Comparison of ENCODE assay signal across 9 cellular contexts in genomic region chr3:15319575-15319974, GRCh38. TPM values are rescaled to one million over a fixed set of nuclear protein-coding genes. Genes with fewer than 3 reads are reported as not detected.
DNase-seq lines count a peak whose midpoint lies in the region; ATAC-seq lines count a peak whose summit lies in the region.
"Had no signal": no experiment of that assay in that cellular context is flagged by ENCODE, and none has a peak within 500 bp of the region (broad histone marks: within the 10 kb centered on the region; RNA-seq: fewer than 3 reads in every experiment).

No MANE protein-coding gene starts in this region.

- no peaks in the 10 kb centered on the region for H3K9me3 Mint-ChIP-seq in IgD-negative memory B cell
- no peaks in the 10 kb centered on the region for H3K9me3 Mint-ChIP-seq in activated naive CD8-positive, alpha-beta T cell treated with anti-CD3 and anti-CD28 coated beads, Interleukin-2, amount 50 U/mL, for 24 hours
- H3K9me3 Mint-ChIP-seq in stimulated activated effector memory CD8-positive, alpha-beta T cell treated with anti-CD3 and anti-CD28 coated beads, Interleukin-12 subunit alpha, Interleukin-12 subunit beta, amount 100 ng/mL, for 72 hours, result no peaks in the 10 kb centered on the region
- H3K9me3 Mint-ChIP-seq in activated T-helper 1 cell treated with anti-CD3 and anti-CD28 coated beads, Interleukin-12 subunit alpha, Interleukin-12 subunit beta, Interleukin-2, Interleukin-4 antibody, amounts not matched to agents 30 ng/mL and 10 ng/mL and 1 ng/mL, durations not matched to agents 14 hours and 24 hours and 36 hours, result no peaks in the 10 kb centered on the region

- ATAC-seq in activated naive CD8-positive, alpha-beta T cell treated with anti-CD3 and anti-CD28 coated beads, Interleukin-2, amount 50 U/mL, for 24 hours, result peak; percentile 44
- ATAC-seq in left ventricle myocardium superior (peak; percentile 80), GM18909 (IDR thresholded peaks at IDR 0.05; ENCODE audit: poor library complexity, unreplicated experiment) (no peak), HG02759 (IDR thresholded peaks at IDR 0.05; ENCODE audit: unreplicated experiment) (no peak)
- ATAC-seq in stimulated activated effector memory CD8-positive, alpha-beta T cell treated with anti-CD3 and anti-CD28 coated beads, Interleukin-12 subunit alpha, Interleukin-12 subunit beta, amount 100 ng/mL, for 72 hours, result peak; percentile 33

- intact Hi-C loops in left ventricle myocardium superior (cut with micrococcal nuclease), result no loop called here
- intact Hi-C loops in activated T-helper 1 cell treated with anti-CD3 and anti-CD28 coated beads, Interleukin-12 subunit alpha, Interleukin-12 subunit beta, Interleukin-2, Interleukin-4 antibody, amounts not matched to agents 30 ng/mL and 10 ng/mL and 1 ng/mL, durations not matched to agents 14 hours and 24 hours and 36 hours (cut with micrococcal nuclease), result no loop called here

- no peaks in the 10 kb centered on the region for H3K27me3 Mint-ChIP-seq in IgD-negative memory B cell
- peaks cover 2% of the 10 kb centered on the region for H3K27me3 Mint-ChIP-seq in activated naive CD8-positive, alpha-beta T cell treated with anti-CD3 and anti-CD28 coated beads, Interleukin-2, amount 50 U/mL, for 24 hours
- no peaks in the 10 kb centered on the region for H3K27me3 Mint-ChIP-seq in activated T-helper 1 cell treated with anti-CD3 and anti-CD28 coated beads, Interleukin-12 subunit alpha, Interleukin-12 subunit beta, Interleukin-2, Interleukin-4 antibody, amounts not matched to agents 30 ng/mL and 10 ng/mL and 1 ng/mL, durations not matched to agents 14 hours and 24 hours and 36 hours (ENCODE audit: insufficient read depth)
- H3K27me3 Mint-ChIP-seq: activated naive CD8-positive, alpha-beta T cell had no signal

- H3K27ac Mint-ChIP-seq in IgD-negative memory B cell, result peak overlapping the region in 2 of 3 donors; percentile 32 to 54
- no peak overlapping the region for H3K27ac Mint-ChIP-seq in activated naive CD8-positive, alpha-beta T cell treated with anti-CD3 and anti-CD28 coated beads, Interleukin-2, amount 50 U/mL, for 24 hours
- H3K27ac Mint-ChIP-seq in stimulated activated effector memory CD8-positive, alpha-beta T cell treated with anti-CD3 and anti-CD28 coated beads, Interleukin-12 subunit alpha, Interleukin-12 subunit beta, amount 100 ng/mL, for 72 hours, result peak overlapping the region; percentile 68
- no peak overlapping the region for H3K27ac Mint-ChIP-seq in activated T-helper 1 cell treated with anti-CD3 and anti-CD28 coated beads, Interleukin-12 subunit alpha, Interleukin-12 subunit beta, Interleukin-2, Interleukin-4 antibody, amounts not matched to agents 30 ng/mL and 10 ng/mL and 1 ng/mL, durations not matched to agents 14 hours and 24 hours and 36 hours
- H3K27ac Mint-ChIP-seq: activated naive CD8-positive, alpha-beta T cell had no signal

- H3K36me3 Mint-ChIP-seq in IgD-negative memory B cell, result peaks cover 6% of the 10 kb centered on the region
- H3K36me3 Mint-ChIP-seq in activated naive CD8-positive, alpha-beta T cell treated with anti-CD3 and anti-CD28 coated beads, Interleukin-2, amount 50 U/mL, for 24 hours (ENCODE audit: low read depth), result no peaks in the 10 kb centered on the region
- H3K36me3 Mint-ChIP-seq in stimulated activated effector memory CD8-positive, alpha-beta T cell treated with anti-CD3 and anti-CD28 coated beads, Interleukin-12 subunit alpha, Interleukin-12 subunit beta, amount 100 ng/mL, for 72 hours, result peaks cover 16% of the 10 kb centered on the region
- peaks cover 37% of the 10 kb centered on the region for H3K36me3 Mint-ChIP-seq in activated T-helper 1 cell treated with anti-CD3 and anti-CD28 coated beads, Interleukin-12 subunit alpha, Interleukin-12 subunit beta, Interleukin-2, Interleukin-4 antibody, amounts not matched to agents 30 ng/mL and 10 ng/mL and 1 ng/mL, durations not matched to agents 14 hours and 24 hours and 36 hours (ENCODE audit: low read depth)
- H3K36me3 Mint-ChIP-seq: activated naive CD8-positive, alpha-beta T cell had no signal

- H3K4me3 Mint-ChIP-seq in IgD-negative memory B cell, result peak overlapping the region in 2 of 4 donors; percentile 52 to 73
- H3K4me3 Mint-ChIP-seq in activated naive CD8-positive, alpha-beta T cell treated with anti-CD3 and anti-CD28 coated beads, Interleukin-2, amount 50 U/mL, for 24 hours, result no peak overlapping the region
- peak overlapping the region; percentile 13 for H3K4me3 Mint-ChIP-seq in stimulated activated effector memory CD8-positive, alpha-beta T cell treated with anti-CD3 and anti-CD28 coated beads, Interleukin-12 subunit alpha, Interleukin-12 subunit beta, amount 100 ng/mL, for 72 hours
- no peak overlapping the region for H3K4me3 Mint-ChIP-seq in activated T-helper 1 cell treated with anti-CD3 and anti-CD28 coated beads, Interleukin-12 subunit alpha, Interleukin-12 subunit beta, Interleukin-2, Interleukin-4 antibody, amounts not matched to agents 30 ng/mL and 10 ng/mL and 1 ng/mL, durations not matched to agents 14 hours and 24 hours and 36 hours
- H3K4me3 Mint-ChIP-seq: activated naive CD8-positive, alpha-beta T cell had no signal

- peaks cover 57 to 74% (median 69%) of the 10 kb centered on the region in 3 donors for H3K4me1 Mint-ChIP-seq in IgD-negative memory B cell
- peaks cover 60% of the 10 kb centered on the region for H3K4me1 Mint-ChIP-seq in activated naive CD8-positive, alpha-beta T cell treated with anti-CD3 and anti-CD28 coated beads, Interleukin-2, amount 50 U/mL, for 24 hours
- H3K4me1 Mint-ChIP-seq in stimulated activated effector memory CD8-positive, alpha-beta T cell treated with anti-CD3 and anti-CD28 coated beads, Interleukin-12 subunit alpha, Interleukin-12 subunit beta, amount 100 ng/mL, for 72 hours, result peaks cover 64% of the 10 kb centered on the region
- H3K4me1 Mint-ChIP-seq in activated T-helper 1 cell treated with anti-CD3 and anti-CD28 coated beads, Interleukin-12 subunit alpha, Interleukin-12 subunit beta, Interleukin-2, Interleukin-4 antibody, amounts not matched to agents 30 ng/mL and 10 ng/mL and 1 ng/mL, durations not matched to agents 14 hours and 24 hours and 36 hours (ENCODE audit: low read depth), result peaks cover 78% of the 10 kb centered on the region

- DNase-seq in activated naive CD8-positive, alpha-beta T cell treated with anti-CD3 and anti-CD28 coated beads, Interleukin-2, amount 50 U/mL, for 24 hours, result no peak
- peak; percentile 47 for DNase-seq in left ventricle myocardium superior
- DNase-seq in stimulated activated effector memory CD8-positive, alpha-beta T cell treated with anti-CD3 and anti-CD28 coated beads, Interleukin-12 subunit alpha, Interleukin-12 subunit beta, amount 100 ng/mL, for 72 hours (ENCODE audit: low spot score in 2 of 2), result no peak
- no peak for DNase-seq in activated T-helper 1 cell treated with anti-CD3 and anti-CD28 coated beads, Interleukin-12 subunit alpha, Interleukin-12 subunit beta, Interleukin-2, Interleukin-4 antibody, amounts not matched to agents 30 ng/mL and 10 ng/mL and 1 ng/mL, durations not matched to agents 14 hours and 24 hours and 36 hours (ENCODE audit: low spot score)
- no peak for DNase-seq in hippocampal formation (lab: John Stamatoyannopoulos, UW)

RNA-seq across cellular contexts. Expression of gene SH3BP5, which starts 12.8 kb away (rescaled TPM):
- 117 TPM for polyA plus RNA-seq in IgD-negative memory B cell
- 9.7 TPM for total RNA-seq in left ventricle myocardium superior
- 28.0 and 30.3 TPM in 2 replicates for total RNA-seq in activated T-helper 1 cell treated with anti-CD3 and anti-CD28 coated beads, Interleukin-12 subunit alpha, Interleukin-12 subunit beta, Interleukin-2, Interleukin-4 antibody, amounts not matched to agents 30 ng/mL and 10 ng/mL and 1 ng/mL, durations not matched to agents 14 hours and 24 hours and 36 hours

Comparison
In these comparisons a context has a peak if more than half of its experiments do, and no peak if none do; other contexts are left out.
1. H3K27ac Mint-ChIP-seq: peak in IgD-negative memory B cell (2 of 3) and stimulated activated effector memory CD8-positive, alpha-beta T cell treated with anti-CD3 and anti-CD28 coated beads, Interleukin-12 subunit alpha, Interleukin-12 subunit beta, amount 100 ng/mL, for 72 hours (single experiment); none in activated naive CD8-positive, alpha-beta T cell treated with anti-CD3 and anti-CD28 coated beads, Interleukin-2, amount 50 U/mL, for 24 hours (single experiment) and activated T-helper 1 cell treated with anti-CD3 and anti-CD28 coated beads, Interleukin-12 subunit alpha, Interleukin-12 subunit beta, Interleukin-2, Interleukin-4 antibody, amounts not matched to agents 30 ng/mL and 10 ng/mL and 1 ng/mL, durations not matched to agents 14 hours and 24 hours and 36 hours (single experiment).
2. ATAC-seq: peak in activated naive CD8-positive, alpha-beta T cell treated with anti-CD3 and anti-CD28 coated beads, Interleukin-2, amount 50 U/mL, for 24 hours (single experiment), left ventricle myocardium superior (single experiment) and stimulated activated effector memory CD8-positive, alpha-beta T cell treated with anti-CD3 and anti-CD28 coated beads, Interleukin-12 subunit alpha, Interleukin-12 subunit beta, amount 100 ng/mL, for 72 hours (single experiment); none in GM18909 (single experiment) and HG02759 (single experiment).